Comparison of ENCODE assay signal across 8 cellular contexts in the genomic region with DNA sequence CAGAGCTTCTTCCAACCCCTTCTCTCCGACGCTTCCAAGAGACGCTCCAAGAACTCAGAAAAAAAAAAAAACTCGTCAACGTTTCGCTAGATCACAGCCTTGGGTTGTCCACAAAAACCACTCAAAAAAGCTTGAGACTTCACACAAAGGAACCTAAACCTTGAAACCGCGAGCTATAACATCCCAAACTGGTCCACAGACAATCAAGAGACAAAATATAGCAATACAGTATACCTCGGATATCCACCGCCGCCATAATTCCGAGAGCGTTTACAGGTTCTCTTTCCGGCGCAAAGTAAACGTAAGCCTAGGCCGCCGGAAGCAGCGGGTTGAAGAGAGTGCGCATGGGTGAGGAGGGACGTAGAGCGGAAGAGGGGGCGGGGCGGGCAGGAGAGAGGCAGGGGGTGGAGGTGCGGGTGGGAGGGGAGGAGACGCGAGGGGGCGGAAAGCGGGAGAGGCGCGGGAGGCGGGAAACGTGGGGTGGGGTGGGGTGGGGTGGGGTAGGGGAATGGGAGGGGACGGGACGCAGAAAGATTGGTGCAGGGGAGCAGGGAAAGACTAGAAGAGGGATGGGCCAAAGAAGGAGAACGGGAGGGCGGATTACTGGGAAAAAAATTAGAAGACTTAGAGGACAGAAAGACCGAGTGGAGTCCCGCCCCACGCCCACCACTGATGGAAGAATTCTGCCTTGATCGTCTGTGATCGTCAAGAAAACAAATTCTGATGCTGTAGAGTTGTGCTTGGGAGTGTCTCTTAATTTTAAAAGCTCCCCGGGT. TPM values are rescaled to one million over a fixed set of nuclear protein-coding genes. Genes with fewer than 3 reads are reported as not detected.
DNase-seq lines count a peak whose midpoint lies in the region; ATAC-seq and TF ChIP-seq lines count a peak whose summit lies in the region.

TSS of gene MED6 (minus strand) at position 274 of the 776 bp plus-strand sequence. CDS start at position 256, 18 bp downstream.

- H3K4me3 ChIP-seq in ovary (peak within 1 kb of the TSS; percentile 87), thoracic aorta (peak within 1 kb of the TSS; percentile 94)

- CTCF ChIA-PET in GM10248 (lab: Yijun Ruan, JAX): interaction anchor here (1.0 to 2.1 kb wide), 4 partner anchors 9 to 209 kb away, joined by 3 to 11 read pairs (median 4); partner anchors contain the start of gene MAP3K9

- no peaks in the 10 kb centered on the region for H3K9me3 ChIP-seq in ovary
- H3K9me3 ChIP-seq in thoracic aorta: no peaks in the 10 kb centered on the region

- H3K4me1 ChIP-seq in ovary (ENCODE audit: insufficient read depth) (peaks cover 5% of the 10 kb centered on the region), thoracic aorta (ENCODE audit: control insufficient read depth in 1 of 2, low read depth in 2 of 2) (peaks cover 8 to 20% of the 10 kb centered on the region in 2 donors)

- H3K27ac ChIP-seq in ovary (peak within 1 kb of the TSS in 1 of 2 donors; percentile 50), thoracic aorta (peak within 1 kb of the TSS; percentile 57 to 68)

- H3K27me3 Mint-ChIP-seq in activated naive CD8-positive, alpha-beta T cell treated with anti-CD3 and anti-CD28 coated beads, Interleukin-2, amount 10 ng/mL, durations not matched to agents 7 days and 5 days: peaks cover 18% of the 10 kb centered on the region

- no peaks in the 10 kb centered on the region for H3K27me3 ChIP-seq in ovary
- H3K27me3 ChIP-seq in thoracic aorta (replicated peaks; ENCODE audit: insufficient read depth): no peaks in the 10 kb centered on the region

- POLR2A ChIA-PET in GM10248 (lab: Yijun Ruan, JAX): interaction anchor here (0.7 kb wide), 1 partner anchor 580 kb away, joined by 6 read pairs; no protein-coding TSS in a partner anchor
- POLR2A ChIA-PET in activated naive CD8-positive, alpha-beta T cell treated with anti-CD3 and anti-CD28 coated beads, Interleukin-2, amount 10 ng/mL, durations not matched to agents 7 days and 5 days (lab: Charles Lee): interaction anchor here (0.6 to 1.8 kb wide), 6 partner anchors 41 to 774 kb away, joined by 3 to 9 read pairs (median 3); partner anchors contain the start of gene TTC9

- TF ChIP-seq CTCF in GM10248 (IDR thresholded peaks at IDR 0.05; ENCODE audit: control extremely low read depth, extremely low read depth, low read depth, missing control alignments): no peak
- no peak for TF ChIP-seq CTCF in ovary (IDR thresholded peaks at IDR 0.05)
- TF ChIP-seq CTCF in thoracic aorta (IDR thresholded peaks at IDR 0.05): no peak

- H3K36me3 ChIP-seq in ovary (no peaks in the 10 kb centered on the region), thoracic aorta (peaks cover 5% of the 10 kb centered on the region)

- TF ChIP-seq EP300 in ovary (IDR thresholded peaks at IDR 0.05): no peak

- peak; percentile 90 for ATAC-seq in HG02642 (IDR thresholded peaks at IDR 0.05; ENCODE audit: poor library complexity, unreplicated experiment)
- peak; percentile 97 for ATAC-seq in activated naive CD8-positive, alpha-beta T cell treated with anti-CD3 and anti-CD28 coated beads, Interleukin-2, amount 10 ng/mL, durations not matched to agents 7 days and 5 days (ENCODE audit: low read depth)
- peak; percentile 99 for ATAC-seq in Right ventricle myocardium superior (ENCODE audit: poor library complexity)
- ATAC-seq in thoracic aorta (ENCODE audit: insufficient number of reproducible peaks, low FRiP score, low read depth): peak; percentile 98

- intact Hi-C loops in Right ventricle myocardium superior (cut with DNase I): no loop called here
- intact Hi-C loops in ovary (cut with DNase I): no loop called here

- peak within 1 kb of the TSS; percentile 98 for H3K27ac Mint-ChIP-seq in activated naive CD8-positive, alpha-beta T cell treated with anti-CD3 and anti-CD28 coated beads, Interleukin-2, amount 10 ng/mL, durations not matched to agents 7 days and 5 days

- 1% methylated on average over 43 of the region's 43 CpGs for WGBS in ovary, 3 donors

- DNase-seq in GM10248 (ENCODE audit: extremely low spot score): peak; percentile 94
- DNase-seq in NCI-H1436 (lab: John Stamatoyannopoulos, UW): peak; percentile 94
- DNase-seq in SW 1271 (lab: John Stamatoyannopoulos, UW): peak; percentile 76 to 94
- peak; percentile 90 for DNase-seq in activated naive CD8-positive, alpha-beta T cell treated with anti-CD3 and anti-CD28 coated beads, Interleukin-2, amount 10 ng/mL, durations not matched to agents 7 days and 5 days
- DNase-seq in Right ventricle myocardium superior: peak; percentile 96
- DNase-seq in ovary: peak; percentile 90 to 94 (median 92)
- DNase-seq in thoracic aorta (ENCODE audit: low spot score): peak; percentile 66

- peak within 1 kb of the TSS; percentile 99 for H3K4me3 Mint-ChIP-seq in activated naive CD8-positive, alpha-beta T cell treated with anti-CD3 and anti-CD28 coated beads, Interleukin-2, amount 10 ng/mL, durations not matched to agents 7 days and 5 days

- no peaks in the 10 kb centered on the region for H3K9me3 Mint-ChIP-seq in activated naive CD8-positive, alpha-beta T cell treated with anti-CD3 and anti-CD28 coated beads, Interleukin-2, amount 10 ng/mL, durations not matched to agents 7 days and 5 days

- H3K4me1 Mint-ChIP-seq in activated naive CD8-positive, alpha-beta T cell treated with anti-CD3 and anti-CD28 coated beads, Interleukin-2, amount 10 ng/mL, durations not matched to agents 7 days and 5 days: peaks cover 15% of the 10 kb centered on the region

- TF ChIP-seq POLR2A in ovary (IDR thresholded peaks at IDR 0.05): peak; percentile 38

- H3K36me3 Mint-ChIP-seq in activated naive CD8-positive, alpha-beta T cell treated with anti-CD3 and anti-CD28 coated beads, Interleukin-2, amount 10 ng/mL, durations not matched to agents 7 days and 5 days: no peaks in the 10 kb centered on the region

RNA-seq across cellular contexts. Expression of gene MED6, which starts in this region (rescaled TPM):
- total RNA-seq in activated naive CD8-positive, alpha-beta T cell treated with anti-CD3 and anti-CD28 coated beads, Interleukin-2, amount 10 ng/mL, durations not matched to agents 7 days and 5 days: 10 to 100 TPM; 52.8 to 55.6 TPM
- total RNA-seq in Right ventricle myocardium superior: 17.7 TPM
- 10 to 100 TPM; 32.1 to 41.5 (median 36.5) TPM for total RNA-seq in ovary
- polyA plus RNA-seq in ovary: 10 to 100 TPM; 20.0 to 32.6 TPM
- 10 to 100 TPM; 16.5 to 50.7 TPM for total RNA-seq in thoracic aorta
